8 cellular contexts compared by ENCODE assay signal in genomic region chr17:48541574-48542113, GRCh38. TPM values are rescaled to one million over a fixed set of nuclear protein-coding genes. Genes with fewer than 3 reads are reported as not detected.
A peak's percentile ranks its signal among the peaks of the same experiment; 100 is the strongest.
DNase-seq lines count a peak whose midpoint lies in the region; ATAC-seq and TF ChIP-seq lines count a peak whose summit lies in the region.

No MANE protein-coding gene starts in this region.

- H3K4me1 ChIP-seq in heart left ventricle (peaks cover 0 to 33% (median 15%) of the 10 kb centered on the region in 12 donors), rectal smooth muscle tissue (ENCODE audit: control insufficient read depth, insufficient read depth, low read length) (peaks cover 23% of the 10 kb centered on the region)

- DNase-seq in C1 segment of cervical spinal cord (lab: John Stamatoyannopoulos, UW) (peak in 10 of 14 donors; percentile 40 to 88 (median 67)), NCI-H1105 treated with DMSO at 0.1 percent for 48 hours (lab: John Stamatoyannopoulos, UW) (peak; percentile 61), heart left ventricle (peak; percentile 56 to 83 (median 68)), left colon (no peak), NCI-H1694 (lab: John Stamatoyannopoulos, UW) (no peak)
- DNase-seq in activated naive CD4-positive, alpha-beta T cell (lab: John Stamatoyannopoulos, UW) = peak in 3 of 4 experiments; percentile 29 to 57 (median 47)

- H3K4me3 ChIP-seq in heart left ventricle = peak overlapping the region; percentile 35 to 95 (median 67)
- H3K4me3 ChIP-seq in rectal smooth muscle tissue (ENCODE audit: low read length) = peak overlapping the region; percentile 85

- H3K27me3 ChIP-seq in heart left ventricle (peaks cover 0 to 97% (median 42%) of the 10 kb centered on the region in 9 donors), rectal smooth muscle tissue (ENCODE audit: control insufficient read depth, insufficient read depth, low read length) (no peaks in the 10 kb centered on the region)

- 1 to 2% (median 1%) methylated on average over 34 to 36 of the region's 36 CpGs for WGBS in heart left ventricle, 4 donors

- H3K9ac ChIP-seq in rectal smooth muscle tissue (ENCODE audit: low read length) = peak overlapping the region; percentile 71

- H3K36me3 ChIP-seq in heart left ventricle (no peaks in the 10 kb centered on the region), rectal smooth muscle tissue (ENCODE audit: control insufficient read depth, insufficient read depth, low read length) (no peaks in the 10 kb centered on the region)

- H3K27ac ChIP-seq in heart left ventricle = peak overlapping the region; percentile 43 to 94 (median 88)
- H3K27ac ChIP-seq in rectal smooth muscle tissue (ENCODE audit: low read depth, low read length) = peak overlapping the region; percentile 98

- ATAC-seq in heart left ventricle (peak in 3 of 4 donors; percentile 62 to 79 (median 66)), left colon (no peak), GM21367 (IDR thresholded peaks at IDR 0.05; ENCODE audit: unreplicated experiment) (no peak)

- intact Hi-C loops in heart left ventricle (cut with DNase I) (loop anchor here in 3 of 10 donors (5.0 kb wide), 1 partner anchor 36 kb away; the partner anchor contains the start of gene HOXB4 (in 3 of the 3)), left colon (cut with DNase I, micrococcal nuclease) (no loop called here)

- no peak for TF ChIP-seq CTCF in heart left ventricle (IDR thresholded peaks at IDR 0.05)

- H3K9me3 ChIP-seq in heart left ventricle = no peaks in the 10 kb centered on the region

- no peak for TF ChIP-seq POLR2A in heart left ventricle (IDR thresholded peaks at IDR 0.05)

RNA-seq across cellular contexts. Expression of gene HOXB2, which starts 3.3 kb away (rescaled TPM):
- total RNA-seq in heart left ventricle (1 to 10 TPM in 8 of 9 donors, under 1 TPM in 1; 0.81 to 6.9 (median 3.2) TPM), left colon (1 to 10 TPM; 2.5 to 7.0 TPM)
- polyA plus RNA-seq in heart left ventricle = 1 to 10 TPM; 2.0 to 3.0 TPM

RNA-seq across cellular contexts. Expression of gene HOXB1, which starts 10.8 kb away (rescaled TPM):
- total RNA-seq in heart left ventricle (not detected), left colon (not detected)
- not detected for polyA plus RNA-seq in heart left ventricle

RNA-seq across cellular contexts. Expression of gene HOXB4, which starts 36.5 kb away (rescaled TPM):
- 1 to 10 TPM in 2 of 9 donors, under 1 TPM in 6, not detected in 1; 0.27 to 2.8 (median 0.66) TPM for total RNA-seq in heart left ventricle
- under 1 TPM; 0.29 to 0.30 TPM for polyA plus RNA-seq in heart left ventricle
- 1 to 10 TPM; 3.0 to 3.9 TPM for total RNA-seq in left colon

RNA-seq across cellular contexts. Expression of gene HOXB3, which starts 48.4 kb away (rescaled TPM):
- total RNA-seq in heart left ventricle (1 to 10 TPM in 7 of 9 donors, under 1 TPM in 2; 0.11 to 5.5 (median 2.0) TPM), left colon (10 to 100 TPM; 35.8 to 41.9 TPM)
- 1 to 10 TPM in 1 of 2 donors, under 1 TPM in 1; 0.61 to 2.0 TPM for polyA plus RNA-seq in heart left ventricle

RNA-seq across cellular contexts. Expression of gene HOXB5, which starts 51.9 kb away (rescaled TPM):
- total RNA-seq in heart left ventricle = 1 to 10 TPM in 1 of 9 donors, under 1 TPM in 2, not detected in 6; 0.17 to 1.0 (median 0.35) TPM
- polyA plus RNA-seq in heart left ventricle = under 1 TPM; 0.04 to 0.08 TPM
- total RNA-seq in left colon = 10 to 100 TPM; 14.5 to 16.4 TPM

Comparison
In these comparisons a context has a peak if more than half of its experiments do, and no peak if none do; other contexts are left out.
1. DNase-seq: peak in C1 segment of cervical spinal cord (10 of 14), NCI-H1105 treated with DMSO at 0.1 percent for 48 hours (single experiment), activated naive CD4-positive, alpha-beta T cell (3 of 4) and heart left ventricle (5 of 5); none in left colon (0 of 2) and NCI-H1694 (single experiment).
2. ATAC-seq: peak in heart left ventricle (3 of 4); none in left colon (single experiment) and GM21367 (single experiment).